Comparison of ENCODE assay signal across 1 cellular context in the genomic region with DNA sequence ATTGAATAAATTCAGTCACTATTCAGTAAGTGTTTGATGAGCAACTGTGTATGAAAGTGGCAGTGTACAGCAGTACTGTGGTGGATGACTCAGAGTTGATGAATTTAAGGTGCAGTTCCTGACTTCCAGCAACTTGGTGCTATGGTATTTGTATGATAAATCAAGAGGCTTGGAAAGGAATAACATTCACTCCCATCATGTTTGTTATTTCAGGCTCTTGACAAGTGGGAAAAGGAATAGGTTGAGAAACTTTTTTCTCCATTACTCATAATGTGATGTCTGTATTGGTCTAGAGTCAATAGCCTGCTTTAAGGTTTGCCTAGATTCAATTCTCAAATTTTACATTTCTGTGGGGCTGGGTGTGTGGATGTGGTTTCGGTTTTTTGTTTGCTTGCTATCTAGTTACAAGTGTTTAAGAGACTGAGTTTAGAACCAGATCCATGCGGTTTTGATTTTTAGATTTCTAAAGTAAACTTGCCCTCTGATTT.
TF ChIP-seq lines count a peak whose summit lies in the region.

No MANE protein-coding gene starts in this region.

TF ChIP-seq in HCT116, 20 proteins besides CTCF, POLR2A, EP300 and RAD21 (continued from another document):
- TF ChIP-seq, protein P1, sequence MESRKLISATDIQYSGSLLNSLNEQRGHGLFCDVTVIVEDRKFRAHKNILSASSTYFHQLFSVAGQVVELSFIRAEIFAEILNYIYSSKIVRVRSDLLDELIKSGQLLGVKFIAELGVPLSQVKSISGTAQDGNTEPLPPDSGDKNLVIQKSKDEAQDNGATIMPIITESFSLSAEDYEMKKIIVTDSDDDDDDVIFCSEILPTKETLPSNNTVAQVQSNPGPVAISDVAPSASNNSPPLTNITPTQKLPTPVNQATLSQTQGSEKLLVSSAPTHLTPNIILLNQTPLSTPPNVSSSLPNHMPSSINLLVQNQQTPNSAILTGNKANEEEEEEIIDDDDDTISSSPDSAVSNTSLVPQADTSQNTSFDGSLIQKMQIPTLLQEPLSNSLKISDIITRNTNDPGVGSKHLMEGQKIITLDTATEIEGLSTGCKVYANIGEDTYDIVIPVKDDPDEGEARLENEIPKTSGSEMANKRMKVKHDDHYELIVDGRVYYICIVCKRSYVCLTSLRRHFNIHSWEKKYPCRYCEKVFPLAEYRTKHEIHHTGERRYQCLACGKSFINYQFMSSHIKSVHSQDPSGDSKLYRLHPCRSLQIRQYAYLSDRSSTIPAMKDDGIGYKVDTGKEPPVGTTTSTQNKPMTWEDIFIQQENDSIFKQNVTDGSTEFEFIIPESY (IDR thresholded peaks at IDR 0.05; ENCODE audit: extremely low read depth, insufficient replicate concordance, low read length): no peak
- TF ChIP-seq FOSL1 (IDR thresholded peaks at IDR 0.05; ENCODE audit: low read depth) (peak; percentile 94), EZH2 (IDR thresholded peaks at IDR 0.05) (no peak), POLR2AphosphoS5 (IDR thresholded peaks at IDR 0.05; ENCODE audit: low read depth, low read length) (no peak; the same call in 1 of the 2 replicates), TCF7L2 (IDR thresholded peaks at IDR 0.05; ENCODE audit: borderline replicate concordance, extremely low read depth, insufficient read depth, insufficient read length) (no peak), SIN3A (IDR thresholded peaks at IDR 0.05; ENCODE audit: low read depth) (peak; percentile 62), JUND (IDR thresholded peaks at IDR 0.05) (peak; percentile 93), YY1 (IDR thresholded peaks at IDR 0.05; ENCODE audit: extremely low read depth, insufficient replicate concordance, low read depth, low read length) (no peak)
